1 cellular context compared by ENCODE assay signal in the genomic region with DNA sequence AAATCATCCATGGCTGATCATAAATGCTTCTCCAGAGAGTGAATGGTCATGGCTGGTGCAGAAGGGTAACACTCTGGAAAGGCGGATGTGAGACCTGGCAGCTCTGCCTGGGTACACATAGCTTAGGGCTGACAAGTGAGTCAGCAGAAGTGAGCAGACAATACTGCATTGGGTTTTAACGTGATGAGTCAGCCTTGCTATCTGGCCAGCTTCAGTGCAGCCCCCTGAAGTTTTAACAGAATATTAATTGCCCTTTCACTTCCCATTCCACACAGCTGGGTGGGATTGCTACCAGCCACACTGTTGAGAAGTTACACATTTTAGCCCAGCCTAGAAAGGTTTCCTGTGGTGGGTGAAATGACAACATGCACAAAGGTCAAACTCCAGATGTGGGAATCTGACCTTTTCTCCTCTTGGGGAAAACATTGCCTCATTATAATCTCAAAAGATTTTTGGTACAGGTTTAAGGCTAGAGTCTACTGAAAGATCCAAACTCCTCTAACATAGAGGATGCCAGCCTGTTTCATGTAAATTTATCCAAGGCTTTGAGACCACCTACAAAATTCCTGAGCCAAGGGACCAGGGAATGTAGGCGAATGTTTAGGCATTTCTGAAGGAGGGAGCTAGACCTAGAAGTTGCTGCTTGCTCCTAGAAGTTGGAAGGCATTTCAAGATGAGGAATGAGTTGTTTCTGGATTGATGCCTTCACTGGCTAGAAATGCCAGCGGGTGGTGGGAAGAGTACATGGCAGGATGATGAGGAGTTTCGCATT.
TF ChIP-seq lines count a peak whose summit lies in the region.

No MANE protein-coding gene starts in this region.

TF ChIP-seq in K562, 482 proteins besides CTCF, POLR2A, EP300 and RAD21 (continued from another document and continues in another):
- TF ChIP-seq, protein P1, sequence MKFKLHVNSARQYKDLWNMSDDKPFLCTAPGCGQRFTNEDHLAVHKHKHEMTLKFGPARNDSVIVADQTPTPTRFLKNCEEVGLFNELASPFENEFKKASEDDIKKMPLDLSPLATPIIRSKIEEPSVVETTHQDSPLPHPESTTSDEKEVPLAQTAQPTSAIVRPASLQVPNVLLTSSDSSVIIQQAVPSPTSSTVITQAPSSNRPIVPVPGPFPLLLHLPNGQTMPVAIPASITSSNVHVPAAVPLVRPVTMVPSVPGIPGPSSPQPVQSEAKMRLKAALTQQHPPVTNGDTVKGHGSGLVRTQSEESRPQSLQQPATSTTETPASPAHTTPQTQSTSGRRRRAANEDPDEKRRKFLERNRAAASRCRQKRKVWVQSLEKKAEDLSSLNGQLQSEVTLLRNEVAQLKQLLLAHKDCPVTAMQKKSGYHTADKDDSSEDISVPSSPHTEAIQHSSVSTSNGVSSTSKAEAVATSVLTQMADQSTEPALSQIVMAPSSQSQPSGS (CRISPR knock-in tag; IDR thresholded peaks at IDR 0.05) = no peak
- 0 out of 2 replicates have a peak, but pooled peaks have one; percentile 3 for TF ChIP-seq MECOM (CRISPR knock-in tag; IDR thresholded peaks at IDR 0.05)
- no peak; the same call in 1 of the 2 replicates for TF ChIP-seq HSF4 (CRISPR knock-in tag; IDR thresholded peaks at IDR 0.05; ENCODE audit: borderline replicate concordance)
- TF ChIP-seq MCM7 (IDR thresholded peaks at IDR 0.05) = no peak
- TF ChIP-seq KLF6 (CRISPR knock-in tag; IDR thresholded peaks at IDR 0.05; ENCODE audit: borderline replicate concordance) = peak; percentile 77; the same call in 1 of the 2 replicates
- no peak for TF ChIP-seq HMG20A (CRISPR knock-in tag; conservative IDR thresholded peaks at IDR 0.05)
- peak; percentile 66 for TF ChIP-seq CXXC5 (CRISPR knock-in tag; IDR thresholded peaks at IDR 0.05)
- TF ChIP-seq, protein P2, sequence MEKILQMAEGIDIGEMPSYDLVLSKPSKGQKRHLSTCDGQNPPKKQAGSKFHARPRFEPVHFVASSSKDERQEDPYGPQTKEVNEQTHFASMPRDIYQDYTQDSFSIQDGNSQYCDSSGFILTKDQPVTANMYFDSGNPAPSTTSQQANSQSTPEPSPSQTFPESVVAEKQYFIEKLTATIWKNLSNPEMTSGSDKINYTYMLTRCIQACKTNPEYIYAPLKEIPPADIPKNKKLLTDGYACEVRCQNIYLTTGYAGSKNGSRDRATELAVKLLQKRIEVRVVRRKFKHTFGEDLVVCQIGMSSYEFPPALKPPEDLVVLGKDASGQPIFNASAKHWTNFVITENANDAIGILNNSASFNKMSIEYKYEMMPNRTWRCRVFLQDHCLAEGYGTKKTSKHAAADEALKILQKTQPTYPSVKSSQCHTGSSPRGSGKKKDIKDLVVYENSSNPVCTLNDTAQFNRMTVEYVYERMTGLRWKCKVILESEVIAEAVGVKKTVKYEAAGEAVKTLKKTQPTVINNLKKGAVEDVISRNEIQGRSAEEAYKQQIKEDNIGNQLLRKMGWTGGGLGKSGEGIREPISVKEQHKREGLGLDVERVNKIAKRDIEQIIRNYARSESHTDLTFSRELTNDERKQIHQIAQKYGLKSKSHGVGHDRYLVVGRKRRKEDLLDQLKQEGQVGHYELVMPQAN (IDR thresholded peaks at IDR 0.05; ENCODE audit: borderline replicate concordance) = no peak
- no peak for TF ChIP-seq NRF1 (conservative IDR thresholded peaks at IDR 0.05 in 1 of 2, IDR thresholded peaks at IDR 0.05 in 1 of 2)
- no peak for TF ChIP-seq MCM2 (IDR thresholded peaks at IDR 0.05; ENCODE audit: low read depth)
- peak in 1 of 2 experiments; percentile 72; a peak in 1 of 4 replicates for TF ChIP-seq TBL1XR1 (IDR thresholded peaks at IDR 0.05; ENCODE audit: low read length in 2 of 2)
- TF ChIP-seq, protein P3, sequence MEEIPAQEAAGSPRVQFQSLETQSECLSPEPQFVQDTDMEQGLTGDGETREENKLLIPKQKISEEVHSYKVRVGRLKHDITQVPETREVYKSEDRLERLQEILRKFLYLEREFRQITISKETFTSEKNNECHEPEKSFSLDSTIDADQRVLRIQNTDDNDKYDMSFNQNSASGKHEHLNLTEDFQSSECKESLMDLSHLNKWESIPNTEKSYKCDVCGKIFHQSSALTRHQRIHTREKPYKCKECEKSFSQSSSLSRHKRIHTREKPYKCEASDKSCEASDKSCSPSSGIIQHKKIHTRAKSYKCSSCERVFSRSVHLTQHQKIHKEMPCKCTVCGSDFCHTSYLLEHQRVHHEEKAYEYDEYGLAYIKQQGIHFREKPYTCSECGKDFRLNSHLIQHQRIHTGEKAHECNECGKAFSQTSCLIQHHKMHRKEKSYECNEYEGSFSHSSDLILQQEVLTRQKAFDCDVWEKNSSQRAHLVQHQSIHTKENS (CRISPR knock-in tag; IDR thresholded peaks at IDR 0.05) = no peak
- TF ChIP-seq, protein P4, sequence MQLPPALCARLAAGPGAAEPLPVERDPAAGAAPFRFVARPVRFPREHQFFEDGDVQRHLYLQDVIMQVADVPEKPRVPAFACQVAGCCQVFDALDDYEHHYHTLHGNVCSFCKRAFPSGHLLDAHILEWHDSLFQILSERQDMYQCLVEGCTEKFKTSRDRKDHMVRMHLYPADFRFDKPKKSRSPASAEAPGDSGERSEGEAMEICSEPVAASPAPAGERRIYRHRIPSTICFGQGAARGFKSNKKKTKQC (CRISPR knock-in tag; IDR thresholded peaks at IDR 0.05) = no peak
- TF ChIP-seq, protein P5, sequence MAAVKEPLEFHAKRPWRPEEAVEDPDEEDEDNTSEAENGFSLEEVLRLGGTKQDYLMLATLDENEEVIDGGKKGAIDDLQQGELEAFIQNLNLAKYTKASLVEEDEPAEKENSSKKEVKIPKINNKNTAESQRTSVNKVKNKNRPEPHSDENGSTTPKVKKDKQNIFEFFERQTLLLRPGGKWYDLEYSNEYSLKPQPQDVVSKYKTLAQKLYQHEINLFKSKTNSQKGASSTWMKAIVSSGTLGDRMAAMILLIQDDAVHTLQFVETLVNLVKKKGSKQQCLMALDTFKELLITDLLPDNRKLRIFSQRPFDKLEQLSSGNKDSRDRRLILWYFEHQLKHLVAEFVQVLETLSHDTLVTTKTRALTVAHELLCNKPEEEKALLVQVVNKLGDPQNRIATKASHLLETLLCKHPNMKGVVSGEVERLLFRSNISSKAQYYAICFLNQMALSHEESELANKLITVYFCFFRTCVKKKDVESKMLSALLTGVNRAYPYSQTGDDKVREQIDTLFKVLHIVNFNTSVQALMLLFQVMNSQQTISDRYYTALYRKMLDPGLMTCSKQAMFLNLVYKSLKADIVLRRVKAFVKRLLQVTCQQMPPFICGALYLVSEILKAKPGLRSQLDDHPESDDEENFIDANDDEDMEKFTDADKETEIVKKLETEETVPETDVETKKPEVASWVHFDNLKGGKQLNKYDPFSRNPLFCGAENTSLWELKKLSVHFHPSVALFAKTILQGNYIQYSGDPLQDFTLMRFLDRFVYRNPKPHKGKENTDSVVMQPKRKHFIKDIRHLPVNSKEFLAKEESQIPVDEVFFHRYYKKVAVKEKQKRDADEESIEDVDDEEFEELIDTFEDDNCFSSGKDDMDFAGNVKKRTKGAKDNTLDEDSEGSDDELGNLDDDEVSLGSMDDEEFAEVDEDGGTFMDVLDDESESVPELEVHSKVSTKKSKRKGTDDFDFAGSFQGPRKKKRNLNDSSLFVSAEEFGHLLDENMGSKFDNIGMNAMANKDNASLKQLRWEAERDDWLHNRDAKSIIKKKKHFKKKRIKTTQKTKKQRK (IDR thresholded peaks at IDR 0.05; ENCODE audit: borderline replicate concordance, low read depth, low read length) = no peak
- TF ChIP-seq, protein P6, sequence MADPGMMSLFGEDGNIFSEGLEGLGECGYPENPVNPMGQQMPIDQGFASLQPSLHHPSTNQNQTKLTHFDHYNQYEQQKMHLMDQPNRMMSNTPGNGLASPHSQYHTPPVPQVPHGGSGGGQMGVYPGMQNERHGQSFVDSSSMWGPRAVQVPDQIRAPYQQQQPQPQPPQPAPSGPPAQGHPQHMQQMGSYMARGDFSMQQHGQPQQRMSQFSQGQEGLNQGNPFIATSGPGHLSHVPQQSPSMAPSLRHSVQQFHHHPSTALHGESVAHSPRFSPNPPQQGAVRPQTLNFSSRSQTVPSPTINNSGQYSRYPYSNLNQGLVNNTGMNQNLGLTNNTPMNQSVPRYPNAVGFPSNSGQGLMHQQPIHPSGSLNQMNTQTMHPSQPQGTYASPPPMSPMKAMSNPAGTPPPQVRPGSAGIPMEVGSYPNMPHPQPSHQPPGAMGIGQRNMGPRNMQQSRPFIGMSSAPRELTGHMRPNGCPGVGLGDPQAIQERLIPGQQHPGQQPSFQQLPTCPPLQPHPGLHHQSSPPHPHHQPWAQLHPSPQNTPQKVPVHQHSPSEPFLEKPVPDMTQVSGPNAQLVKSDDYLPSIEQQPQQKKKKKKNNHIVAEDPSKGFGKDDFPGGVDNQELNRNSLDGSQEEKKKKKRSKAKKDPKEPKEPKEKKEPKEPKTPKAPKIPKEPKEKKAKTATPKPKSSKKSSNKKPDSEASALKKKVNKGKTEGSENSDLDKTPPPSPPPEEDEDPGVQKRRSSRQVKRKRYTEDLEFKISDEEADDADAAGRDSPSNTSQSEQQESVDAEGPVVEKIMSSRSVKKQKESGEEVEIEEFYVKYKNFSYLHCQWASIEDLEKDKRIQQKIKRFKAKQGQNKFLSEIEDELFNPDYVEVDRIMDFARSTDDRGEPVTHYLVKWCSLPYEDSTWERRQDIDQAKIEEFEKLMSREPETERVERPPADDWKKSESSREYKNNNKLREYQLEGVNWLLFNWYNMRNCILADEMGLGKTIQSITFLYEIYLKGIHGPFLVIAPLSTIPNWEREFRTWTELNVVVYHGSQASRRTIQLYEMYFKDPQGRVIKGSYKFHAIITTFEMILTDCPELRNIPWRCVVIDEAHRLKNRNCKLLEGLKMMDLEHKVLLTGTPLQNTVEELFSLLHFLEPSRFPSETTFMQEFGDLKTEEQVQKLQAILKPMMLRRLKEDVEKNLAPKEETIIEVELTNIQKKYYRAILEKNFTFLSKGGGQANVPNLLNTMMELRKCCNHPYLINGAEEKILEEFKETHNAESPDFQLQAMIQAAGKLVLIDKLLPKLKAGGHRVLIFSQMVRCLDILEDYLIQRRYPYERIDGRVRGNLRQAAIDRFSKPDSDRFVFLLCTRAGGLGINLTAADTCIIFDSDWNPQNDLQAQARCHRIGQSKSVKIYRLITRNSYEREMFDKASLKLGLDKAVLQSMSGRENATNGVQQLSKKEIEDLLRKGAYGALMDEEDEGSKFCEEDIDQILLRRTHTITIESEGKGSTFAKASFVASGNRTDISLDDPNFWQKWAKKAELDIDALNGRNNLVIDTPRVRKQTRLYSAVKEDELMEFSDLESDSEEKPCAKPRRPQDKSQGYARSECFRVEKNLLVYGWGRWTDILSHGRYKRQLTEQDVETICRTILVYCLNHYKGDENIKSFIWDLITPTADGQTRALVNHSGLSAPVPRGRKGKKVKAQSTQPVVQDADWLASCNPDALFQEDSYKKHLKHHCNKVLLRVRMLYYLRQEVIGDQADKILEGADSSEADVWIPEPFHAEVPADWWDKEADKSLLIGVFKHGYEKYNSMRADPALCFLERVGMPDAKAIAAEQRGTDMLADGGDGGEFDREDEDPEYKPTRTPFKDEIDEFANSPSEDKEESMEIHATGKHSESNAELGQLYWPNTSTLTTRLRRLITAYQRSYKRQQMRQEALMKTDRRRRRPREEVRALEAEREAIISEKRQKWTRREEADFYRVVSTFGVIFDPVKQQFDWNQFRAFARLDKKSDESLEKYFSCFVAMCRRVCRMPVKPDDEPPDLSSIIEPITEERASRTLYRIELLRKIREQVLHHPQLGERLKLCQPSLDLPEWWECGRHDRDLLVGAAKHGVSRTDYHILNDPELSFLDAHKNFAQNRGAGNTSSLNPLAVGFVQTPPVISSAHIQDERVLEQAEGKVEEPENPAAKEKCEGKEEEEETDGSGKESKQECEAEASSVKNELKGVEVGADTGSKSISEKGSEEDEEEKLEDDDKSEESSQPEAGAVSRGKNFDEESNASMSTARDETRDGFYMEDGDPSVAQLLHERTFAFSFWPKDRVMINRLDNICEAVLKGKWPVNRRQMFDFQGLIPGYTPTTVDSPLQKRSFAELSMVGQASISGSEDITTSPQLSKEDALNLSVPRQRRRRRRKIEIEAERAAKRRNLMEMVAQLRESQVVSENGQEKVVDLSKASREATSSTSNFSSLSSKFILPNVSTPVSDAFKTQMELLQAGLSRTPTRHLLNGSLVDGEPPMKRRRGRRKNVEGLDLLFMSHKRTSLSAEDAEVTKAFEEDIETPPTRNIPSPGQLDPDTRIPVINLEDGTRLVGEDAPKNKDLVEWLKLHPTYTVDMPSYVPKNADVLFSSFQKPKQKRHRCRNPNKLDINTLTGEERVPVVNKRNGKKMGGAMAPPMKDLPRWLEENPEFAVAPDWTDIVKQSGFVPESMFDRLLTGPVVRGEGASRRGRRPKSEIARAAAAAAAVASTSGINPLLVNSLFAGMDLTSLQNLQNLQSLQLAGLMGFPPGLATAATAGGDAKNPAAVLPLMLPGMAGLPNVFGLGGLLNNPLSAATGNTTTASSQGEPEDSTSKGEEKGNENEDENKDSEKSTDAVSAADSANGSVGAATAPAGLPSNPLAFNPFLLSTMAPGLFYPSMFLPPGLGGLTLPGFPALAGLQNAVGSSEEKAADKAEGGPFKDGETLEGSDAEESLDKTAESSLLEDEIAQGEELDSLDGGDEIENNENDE (IDR thresholded peaks at IDR 0.05; ENCODE audit: low read depth, low read length) = no peak
- TF ChIP-seq C11orf30 (IDR thresholded peaks at IDR 0.05; ENCODE audit: low read depth) = peak; percentile 98
- no peak for TF ChIP-seq ZFX (CRISPR knock-in tag; IDR thresholded peaks at IDR 0.05)
- TF ChIP-seq, protein P7, sequence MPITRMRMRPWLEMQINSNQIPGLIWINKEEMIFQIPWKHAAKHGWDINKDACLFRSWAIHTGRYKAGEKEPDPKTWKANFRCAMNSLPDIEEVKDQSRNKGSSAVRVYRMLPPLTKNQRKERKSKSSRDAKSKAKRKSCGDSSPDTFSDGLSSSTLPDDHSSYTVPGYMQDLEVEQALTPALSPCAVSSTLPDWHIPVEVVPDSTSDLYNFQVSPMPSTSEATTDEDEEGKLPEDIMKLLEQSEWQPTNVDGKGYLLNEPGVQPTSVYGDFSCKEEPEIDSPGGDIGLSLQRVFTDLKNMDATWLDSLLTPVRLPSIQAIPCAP (CRISPR knock-in tag; IDR thresholded peaks at IDR 0.05; ENCODE audit: borderline replicate concordance) = no peak
- TF ChIP-seq, protein P8, sequence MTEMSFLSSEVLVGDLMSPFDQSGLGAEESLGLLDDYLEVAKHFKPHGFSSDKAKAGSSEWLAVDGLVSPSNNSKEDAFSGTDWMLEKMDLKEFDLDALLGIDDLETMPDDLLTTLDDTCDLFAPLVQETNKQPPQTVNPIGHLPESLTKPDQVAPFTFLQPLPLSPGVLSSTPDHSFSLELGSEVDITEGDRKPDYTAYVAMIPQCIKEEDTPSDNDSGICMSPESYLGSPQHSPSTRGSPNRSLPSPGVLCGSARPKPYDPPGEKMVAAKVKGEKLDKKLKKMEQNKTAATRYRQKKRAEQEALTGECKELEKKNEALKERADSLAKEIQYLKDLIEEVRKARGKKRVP (CRISPR knock-in tag; IDR thresholded peaks at IDR 0.05) = 0 out of 2 replicates have a peak, but pooled peaks have one; percentile 37
- peak; percentile 63 for TF ChIP-seq CCNT2 (IDR thresholded peaks at IDR 0.05; ENCODE audit: borderline replicate concordance, extremely low read depth, insufficient read length, low read depth, low read length)
- TF ChIP-seq XRCC3 (IDR thresholded peaks at IDR 0.05) = no peak
- TF ChIP-seq ZNF696 (CRISPR knock-in tag; conservative IDR thresholded peaks at IDR 0.05) = no peak
- TF ChIP-seq TEAD4 (IDR thresholded peaks at IDR 0.05; ENCODE audit: low read length) = peak; percentile 86
- no peak for TF ChIP-seq TEAD4 (CRISPR knock-in tag; IDR thresholded peaks at IDR 0.05; ENCODE audit: borderline replicate concordance)
- TF ChIP-seq ZNF699 (CRISPR knock-in tag; IDR thresholded peaks at IDR 0.05; ENCODE audit: insufficient replicate concordance) = no peak
- TF ChIP-seq, protein P9, sequence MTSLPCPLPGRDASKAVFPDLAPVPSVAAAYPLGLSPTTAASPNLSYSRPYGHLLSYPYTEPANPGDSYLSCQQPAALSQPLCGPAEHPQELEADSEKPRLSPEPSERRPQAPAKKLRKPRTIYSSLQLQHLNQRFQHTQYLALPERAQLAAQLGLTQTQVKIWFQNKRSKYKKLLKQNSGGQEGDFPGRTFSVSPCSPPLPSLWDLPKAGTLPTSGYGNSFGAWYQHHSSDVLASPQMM (CRISPR knock-in tag; IDR thresholded peaks at IDR 0.05) = no peak
- 0 out of 2 replicates have a peak, but pooled peaks have one; percentile 34 for TF ChIP-seq PYGO2 (tag; IDR thresholded peaks at IDR 0.05)
- TF ChIP-seq NR3C1 (CRISPR knock-in tag; IDR thresholded peaks at IDR 0.05) = no peak
